ENCODE assay signal across 8 cellular contexts in the genomic region with DNA sequence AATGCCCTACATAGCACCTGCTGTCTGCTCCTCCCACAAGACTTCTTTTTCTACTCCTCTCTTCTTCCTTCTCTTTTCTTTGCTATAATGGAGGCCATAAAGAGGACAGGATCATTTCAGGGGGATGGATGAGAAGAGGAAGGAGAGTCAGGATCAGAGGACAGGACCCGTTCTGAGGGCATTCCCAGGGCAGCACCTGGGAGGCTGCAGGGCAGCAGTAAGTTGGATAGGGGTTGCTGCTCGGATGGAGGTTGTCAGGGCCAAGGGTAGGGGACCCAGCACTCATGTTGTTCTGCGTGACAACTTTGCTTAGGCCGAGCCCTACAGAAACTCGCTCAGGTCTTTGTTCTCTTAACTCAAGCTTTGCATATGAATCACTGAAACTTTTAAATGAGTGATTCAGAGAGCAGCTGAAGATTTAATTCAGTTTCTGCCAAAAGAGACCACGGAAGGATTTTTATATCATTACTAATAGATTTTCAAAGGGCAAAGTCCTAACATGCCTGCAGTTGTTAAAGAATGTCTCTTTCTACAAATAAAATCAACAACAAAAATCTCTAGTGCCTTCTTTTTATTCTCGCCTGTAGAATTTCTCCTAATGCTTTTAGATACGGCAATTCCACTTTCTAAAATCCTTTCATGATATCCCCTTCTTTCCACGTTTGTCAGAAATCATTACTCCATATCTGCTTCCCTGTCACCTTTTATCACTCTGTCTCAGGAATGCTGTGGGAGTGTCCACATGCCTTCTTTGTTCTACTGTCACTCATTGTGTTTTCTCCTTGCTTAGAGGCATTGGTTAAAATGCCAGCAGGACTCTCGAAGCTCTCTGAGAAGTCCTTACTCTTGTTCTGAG. TPM values are rescaled to one million over a fixed set of nuclear protein-coding genes. Genes with fewer than 3 reads are reported as not detected.
DNase-seq lines count a peak whose midpoint lies in the region; ATAC-seq, FAIRE-seq and TF ChIP-seq lines count a peak whose summit lies in the region.

No MANE protein-coding gene starts in this region.

- DNase-seq in GM12892 (ENCODE audit: insufficient read length) (no peak), esophagus squamous epithelium (lab: John Stamatoyannopoulos, UW) (no peak), CD1c-positive myeloid dendritic cell (ENCODE audit: extremely low spot score) (no peak), coronary artery (ENCODE audit: low spot score) (no peak)
- DNase-seq in stimulated activated CD4-positive, alpha-beta T cell treated with anti-CD3 and anti-CD28 coated beads, TNF-alpha, amount 100 ng/mL, for 48 hours (ENCODE audit: low read depth in 3 of 3): peak in 2 of 3 donors; percentile 11 to 19
- DNase-seq in central memory CD4-positive, alpha-beta T cell: no peak

- 0 out of 2 replicates have a peak overlapping the region, but pooled peaks have one; percentile 48 for H3K9ac ChIP-seq in HUES64 (ENCODE audit: low read depth, low read length)

- H3K36me3 ChIP-seq in HUES64 (ENCODE audit: insufficient read depth, low read length) (no peaks in the 10 kb centered on the region), esophagus squamous epithelium (no peaks in the 10 kb centered on the region)

- H3K27ac ChIP-seq in HUES64 (ENCODE audit: low read depth, low read length) (peak overlapping the region; percentile 75; the same call in 1 of the 2 replicates), esophagus squamous epithelium (peak overlapping the region; percentile 78 to 87 (median 84)), coronary artery (no peak overlapping the region)

- intact Hi-C loops in esophagus squamous epithelium (cut with DNase I): no loop called here

- no peak overlapping the region for H3K4me3 ChIP-seq in HUES64 (ENCODE audit: low read length)
- H3K4me3 ChIP-seq in esophagus squamous epithelium: no peak overlapping the region
- H3K4me3 ChIP-seq in coronary artery: no peak overlapping the region

- TF ChIP-seq POLR2A in GM12892 (IDR thresholded peaks at IDR 0.05; ENCODE audit: low read depth, low read length) (no peak), esophagus squamous epithelium (IDR thresholded peaks at IDR 0.05) (no peak)

- 28% methylated on average over 10 of the region's 10 CpGs for WGBS in HUES64
- 15 to 33% methylated on average over 8 to 9 of the region's 10 CpGs for WGBS in esophagus squamous epithelium, 2 donors

- peak; percentile 97 for ATAC-seq in GM21786 (IDR thresholded peaks at IDR 0.05; ENCODE audit: unreplicated experiment)

- peaks cover 32% of the 10 kb centered on the region for H3K4me1 ChIP-seq in HUES64 (ENCODE audit: insufficient read depth, low read length)
- peaks cover 2 to 23% (median 5%) of the 10 kb centered on the region in 3 donors for H3K4me1 ChIP-seq in esophagus squamous epithelium

- no peaks in the 10 kb centered on the region for H3K9me3 ChIP-seq in HUES64 (ENCODE audit: insufficient read depth, low read depth, low read length)
- no peaks in the 10 kb centered on the region for H3K9me3 ChIP-seq in esophagus squamous epithelium

- peak; percentile 79 for FAIRE-seq in GM12892 (lab: Jason Lieb, UNC)

- no peak for TF ChIP-seq CTCF in esophagus squamous epithelium (IDR thresholded peaks at IDR 0.05)
- no peak for TF ChIP-seq CTCF in coronary artery (IDR thresholded peaks at IDR 0.05)

- H3K27me3 ChIP-seq in HUES64 (ENCODE audit: insufficient read depth, low read length) (no peaks in the 10 kb centered on the region), esophagus squamous epithelium (no peaks in the 10 kb centered on the region)

RNA-seq across cellular contexts. Expression of a gene that starts 11.1 kb away (rescaled TPM):
- not detected for polyA plus RNA-seq in GM12892 (2012; ENCODE audit: missing spikeins)
- polyA plus RNA-seq in HUES64 (2013, experiment 1 of 2): 0.20 TPM
- polyA plus RNA-seq in HUES64 (2013, experiment 2 of 2): 0.19 TPM
- 10 to 100 TPM in 1 of 4 donors, 1 to 10 TPM in 3; 6.7 to 11.2 (median 8.6) TPM for total RNA-seq in esophagus squamous epithelium

Comparison
In these comparisons a context has a peak if more than half of its experiments do, and no peak if none do; other contexts are left out.
1. DNase-seq: peak in stimulated activated CD4-positive, alpha-beta T cell treated with anti-CD3 and anti-CD28 coated beads, TNF-alpha, amount 100 ng/mL, for 48 hours (2 of 3); none in GM12892 (single experiment), esophagus squamous epithelium (single experiment), CD1c-positive myeloid dendritic cell (single experiment), central memory CD4-positive, alpha-beta T cell (single experiment) and coronary artery (single experiment).
2. H3K27ac ChIP-seq: peak in HUES64 (single experiment) and esophagus squamous epithelium (4 of 4); none in coronary artery (0 of 2).